In the genomic region with DNA sequence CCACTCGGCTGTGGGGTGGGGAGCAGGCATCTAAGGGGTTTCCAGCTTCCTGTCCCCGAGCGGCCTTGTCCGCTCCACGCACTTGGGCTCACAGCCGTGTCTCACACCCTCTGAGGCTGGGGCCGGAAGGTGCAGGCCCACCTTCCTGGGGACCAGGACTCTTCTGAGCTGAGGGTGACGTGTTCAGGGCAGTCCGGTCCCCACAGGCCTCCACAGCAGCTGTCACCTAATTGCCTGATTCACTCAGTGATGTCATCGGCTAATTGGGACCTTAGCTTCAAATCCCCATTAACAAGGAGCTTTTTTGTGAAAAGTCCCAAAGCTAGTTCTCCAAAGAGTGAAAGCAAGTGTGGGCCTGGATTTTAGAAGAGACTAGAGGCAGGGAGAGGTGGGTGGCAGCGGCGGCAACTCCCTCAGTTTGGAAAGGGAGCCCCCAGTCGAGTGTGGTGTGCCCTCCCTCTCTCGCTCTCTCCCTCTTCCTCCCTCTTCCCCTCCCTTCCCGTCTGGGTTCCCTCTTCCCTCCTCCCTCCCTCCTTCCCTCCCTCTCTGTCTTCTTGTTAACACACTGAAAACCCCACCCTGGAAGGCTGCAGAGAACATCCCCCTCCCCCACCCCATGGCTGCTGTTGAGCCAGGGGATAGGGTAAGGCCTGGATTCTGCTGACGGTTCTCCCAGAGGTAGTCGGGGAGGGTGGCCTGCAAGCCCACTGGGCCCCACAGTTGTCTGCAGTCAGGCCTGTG, we compare ENCODE assay signal across 31 cellular contexts. TPM values are rescaled to one million over a fixed set of nuclear protein-coding genes. Genes with fewer than 3 reads are reported as not detected.
DNase-seq lines count a peak whose midpoint lies in the region; ATAC-seq lines count a peak whose summit lies in the region.
"Had no signal": no experiment of that assay in that cellular context is flagged by ENCODE, and none has a peak within 500 bp of the region (broad histone marks: within the 10 kb centered on the region; RNA-seq: fewer than 3 reads in every experiment).

No MANE protein-coding gene starts in this region.

- H3K27ac Mint-ChIP-seq in stimulated activated naive B cell treated with anti-CD40 and anti-IgM and Interleukin-4, amounts not matched to agents 10 μg/mL and 1 μg/mL and 100 μg/mL, for 72 hours = no peak overlapping the region
- H3K27ac Mint-ChIP-seq: activated naive CD4-positive, alpha-beta T cell treated with anti-CD3 and anti-CD28 coated beads, Interleukin-2, amount 50 U/mL, for 24 hours; B cell; nephron; stimulated activated naive CD8-positive, alpha-beta T cell treated with anti-CD3 and anti-CD28 coated beads, Interleukin-15, amount 100 ng/mL, for 72 hours had no signal

- DNase-seq in D341Med (ENCODE audit: low spot score) (peak; percentile 83), H4 (ENCODE audit: low spot score) (peak; percentile 35), astrocyte of the hippocampus (ENCODE audit: low read depth, low spot score) (peak; percentile 38), myocyte (ENCODE audit: low read depth) (peak; percentile 77), pons (ENCODE audit: low spot score) (no peak)
- DNase-seq in stimulated activated naive B cell treated with anti-CD40 and anti-IgM and Interleukin-4, amounts not matched to agents 10 μg/mL and 1 μg/mL and 100 μg/mL, for 72 hours = no peak
- DNase-seq: ACHN; activated CD4-positive, alpha-beta T cell treated with anti-CD3 and anti-CD28 coated beads for 4 hours; activated CD8-positive, alpha-beta memory T cell treated with anti-CD3 and anti-CD28 coated beads for 24 hours; activated T-cell treated with anti-CD3 and anti-CD28 coated beads for 4 hours; amniotic stem cell; CD8-positive, alpha-beta memory T cell; DMS153; lower lobe of right lung; NCI-H1092 treated with DMSO at 0.1 percent for 48 hours; NCI-H187 treated with DMSO at 0.1 percent for 48 hours; NCI-H510A treated with DMSO at 0.1 percent for 48 hours; ovary; SHP77; stimulated activated CD4-positive, alpha-beta T cell treated with anti-CD3 and anti-CD28 coated beads, Interleukin-2, amount 100 ng/mL, for 24 hours; stimulated activated CD8-positive, alpha-beta memory T cell treated with anti-CD3 and anti-CD28 coated beads, Interleukin-4, amount 100 ng/mL, for 48 hours; stimulated activated naive CD8-positive, alpha-beta T cell treated with anti-CD3 and anti-CD28 coated beads, Interleukin-15, amount 100 ng/mL, for 72 hours; tibial artery had no signal

- H3K9me3 Mint-ChIP-seq in stimulated activated naive B cell treated with anti-CD40 and anti-IgM and Interleukin-4, amounts not matched to agents 10 μg/mL and 1 μg/mL and 100 μg/mL, for 72 hours = no peaks in the 10 kb centered on the region
- H3K9me3 Mint-ChIP-seq: activated naive CD4-positive, alpha-beta T cell treated with anti-CD3 and anti-CD28 coated beads, Interleukin-2, amount 50 U/mL, for 24 hours; stimulated activated naive CD8-positive, alpha-beta T cell treated with anti-CD3 and anti-CD28 coated beads, Interleukin-15, amount 100 ng/mL, for 72 hours had no signal

- no peak for ATAC-seq in GM18870 (IDR thresholded peaks at IDR 0.05; ENCODE audit: unreplicated experiment)
- no peak for ATAC-seq in stimulated activated naive B cell treated with anti-CD40 and anti-IgM and Interleukin-4, amounts not matched to agents 10 μg/mL and 1 μg/mL and 100 μg/mL, for 72 hours (replicated peaks)
- ATAC-seq: HCT116; Panc1; stimulated activated naive CD8-positive, alpha-beta T cell treated with anti-CD3 and anti-CD28 coated beads, Interleukin-15, amount 100 ng/mL, for 72 hours had no signal

- H3K36me3 Mint-ChIP-seq in stimulated activated naive B cell treated with anti-CD40 and anti-IgM and Interleukin-4, amounts not matched to agents 10 μg/mL and 1 μg/mL and 100 μg/mL, for 72 hours = no peaks in the 10 kb centered on the region
- H3K36me3 Mint-ChIP-seq: activated naive CD4-positive, alpha-beta T cell treated with anti-CD3 and anti-CD28 coated beads, Interleukin-2, amount 50 U/mL, for 24 hours had no signal

- no peaks in the 10 kb centered on the region for H3K4me1 Mint-ChIP-seq in stimulated activated naive B cell treated with anti-CD40 and anti-IgM and Interleukin-4, amounts not matched to agents 10 μg/mL and 1 μg/mL and 100 μg/mL, for 72 hours
- H3K4me1 Mint-ChIP-seq: activated naive CD4-positive, alpha-beta T cell treated with anti-CD3 and anti-CD28 coated beads, Interleukin-2, amount 50 U/mL, for 24 hours; B cell; CD8-positive, alpha-beta memory T cell; nephron; stimulated activated naive CD8-positive, alpha-beta T cell treated with anti-CD3 and anti-CD28 coated beads, Interleukin-15, amount 100 ng/mL, for 72 hours had no signal

- H3K4me3 Mint-ChIP-seq in stimulated activated naive B cell treated with anti-CD40 and anti-IgM and Interleukin-4, amounts not matched to agents 10 μg/mL and 1 μg/mL and 100 μg/mL, for 72 hours = no peak overlapping the region
- H3K4me3 Mint-ChIP-seq: activated naive CD4-positive, alpha-beta T cell treated with anti-CD3 and anti-CD28 coated beads, Interleukin-2, amount 50 U/mL, for 24 hours; B cell; nephron; stimulated activated naive CD8-positive, alpha-beta T cell treated with anti-CD3 and anti-CD28 coated beads, Interleukin-15, amount 100 ng/mL, for 72 hours had no signal

- peaks cover 21 to 27% of the 10 kb centered on the region in 2 donors for H3K27me3 Mint-ChIP-seq in stimulated activated naive B cell treated with anti-CD40 and anti-IgM and Interleukin-4, amounts not matched to agents 10 μg/mL and 1 μg/mL and 100 μg/mL, for 72 hours

RNA-seq across cellular contexts. Expression of a gene that starts 39.0 kb away (rescaled TPM):
- 0.27 and 1.5 TPM in 2 replicates for total RNA-seq in H4 (2014; rRNA removed; shearing (Covaris generic))
- total RNA-seq in myocyte = not detected in 2 replicates
- polyA plus RNA-seq in myocyte (2012) = 0.03 TPM
- total RNA-seq: bronchial epithelial cell, lower lobe of right lung, mononuclear cell had no signal
- polyA plus RNA-seq: CD8-positive, alpha-beta memory T cell had no signal

RNA-seq across cellular contexts. Expression of a gene that starts 52.3 kb away (rescaled TPM):
- total RNA-seq in H4 (2014; rRNA removed; shearing (Covaris generic)) = 23.7 and 25.5 TPM in 2 replicates
- 62.3 and 94.6 TPM in 2 replicates for total RNA-seq in myocyte
- 25.8 TPM for polyA plus RNA-seq in myocyte (2012)

Comparison
In these comparisons a context has a peak if more than half of its experiments do, and no peak if none do; other contexts are left out.
1. DNase-seq: peak in D341Med (single experiment), H4 (single experiment), astrocyte of the hippocampus (single experiment) and myocyte (single experiment); none in pons (single experiment) and stimulated activated naive B cell treated with anti-CD40 and anti-IgM and Interleukin-4, amounts not matched to agents 10 μg/mL and 1 μg/mL and 100 μg/mL, for 72 hours (single experiment).